Comparison of ENCODE assay signal across 15 cellular contexts in genomic region chr2:22952671-22953070, GRCh38.
DNase-seq lines count a peak whose midpoint lies in the region; ATAC-seq lines count a peak whose summit lies in the region.
"Had no signal": no experiment of that assay in that cellular context is flagged by ENCODE, and none has a peak within 500 bp of the region (broad histone marks: within the 10 kb centered on the region; RNA-seq: fewer than 3 reads in every experiment).

No MANE protein-coding gene starts in this region.

- ATAC-seq in HG03521 (IDR thresholded peaks at IDR 0.05; ENCODE audit: unreplicated experiment): no peak
- ATAC-seq: HCT116 had no signal

- DNase-seq in glomerular visceral epithelial cell (ENCODE audit: extremely low spot score) (peak; percentile 44), kidney tubule cell (ENCODE audit: low spot score) (peak; percentile 52), renal cortical epithelial cell (ENCODE audit: low read depth) (peak; percentile 73), midbrain (lab: John Stamatoyannopoulos, UW) (no peak)
- DNase-seq in activated CD4-positive, alpha-beta T cell treated with anti-CD3 and anti-CD28 coated beads, Interleukin-2, amount 50 U/mL, for 1 hour: no peak
- DNase-seq: C1 segment of cervical spinal cord; Calu3; CD4-positive, alpha-beta memory T cell; COR-L47; DMS53; DMS79 treated with DMSO at 0.1 percent for 48 hours; GM23248; H9 had no signal

Comparison
In these comparisons a context has a peak if more than half of its experiments do, and no peak if none do; other contexts are left out.
1. DNase-seq: peak in glomerular visceral epithelial cell (single experiment), kidney tubule cell (single experiment) and renal cortical epithelial cell (single experiment); none in midbrain (single experiment) and activated CD4-positive, alpha-beta T cell treated with anti-CD3 and anti-CD28 coated beads, Interleukin-2, amount 50 U/mL, for 1 hour (single experiment).